ENCODE assay signal across 15 cellular contexts in genomic region chr15:93111451-93111850, GRCh38. TPM values are rescaled to one million over a fixed set of nuclear protein-coding genes. Genes with fewer than 3 reads are reported as not detected.
DNase-seq lines count a peak whose midpoint lies in the region; ATAC-seq and TF ChIP-seq lines count a peak whose summit lies in the region.
"Had no signal": no experiment of that assay in that cellular context is flagged by ENCODE, and none has a peak within 500 bp of the region (broad histone marks: within the 10 kb centered on the region; RNA-seq: fewer than 3 reads in every experiment).

No MANE protein-coding gene starts in this region.

- no peaks in the 10 kb centered on the region for H3K36me3 ChIP-seq in left lung
- H3K36me3 ChIP-seq in upper lobe of right lung, result no peaks in the 10 kb centered on the region
- H3K36me3 ChIP-seq: BE2C, HAP-1 had no signal

- peak overlapping the region; percentile 15 for H3K27ac Mint-ChIP-seq in Calu3 (ENCODE audit: unreplicated experiment)
- H3K27ac Mint-ChIP-seq: CD4-positive, alpha-beta memory T cell had no signal

- H3K36me3 Mint-ChIP-seq in Calu3 (ENCODE audit: insufficient read depth, unreplicated experiment), result no peaks in the 10 kb centered on the region
- H3K36me3 Mint-ChIP-seq: CD4-positive, alpha-beta memory T cell had no signal

- H3K27ac ChIP-seq in RWPE1 (no peak overlapping the region), left lung (no peak overlapping the region), upper lobe of right lung (no peak overlapping the region)
- H3K27ac ChIP-seq: C4-2B had no signal

- peak; percentile 23 for DNase-seq in Calu3
- DNase-seq in RWPE1 (ENCODE audit: low spot score), result peak; percentile 32
- DNase-seq in left lung, result no peak
- DNase-seq in upper lobe of right lung, result no peak
- DNase-seq in NCI-H345 (lab: John Stamatoyannopoulos, UW), result no peak
- no peak for DNase-seq in NCI-H1436 treated with DMSO at 0.1 percent for 48 hours (lab: John Stamatoyannopoulos, UW)
- no peak for DNase-seq in activated CD4-positive, alpha-beta T cell treated with anti-CD3 and anti-CD28 coated beads for 48 hours
- DNase-seq: BE2C; CD4-positive, alpha-beta memory T cell; COR-L47; DMS53; GF-D8 had no signal

- intact Hi-C loops in Calu3 (cut with micrococcal nuclease; ENCODE audit: unreplicated experiment) (no loop called here), left lung (cut with DNase I) (no loop called here), upper lobe of right lung (cut with DNase I) (no loop called here)

- no peaks in the 10 kb centered on the region for H3K27me3 Mint-ChIP-seq in Calu3 (ENCODE audit: unreplicated experiment)

- TF ChIP-seq CTCF in Calu3 (IDR thresholded peaks at IDR 0.05; ENCODE audit: unreplicated experiment) (no peak), RWPE1 (conservative IDR thresholded peaks at IDR 0.05; ENCODE audit: low read depth) (no peak), left lung (IDR thresholded peaks at IDR 0.05) (no peak), upper lobe of right lung (IDR thresholded peaks at IDR 0.05) (no peak)

- POLR2A ChIA-PET in RWPE1 (lab: Yijun Ruan, JAX; ENCODE audit: low non-redundant PET), result no interaction called here

- H3K4me1 ChIP-seq in left lung, result no peaks in the 10 kb centered on the region
- H3K4me1 ChIP-seq in upper lobe of right lung, result no peaks in the 10 kb centered on the region
- H3K4me1 ChIP-seq: BE2C, HAP-1 had no signal

- ATAC-seq in left lung, result peak; percentile 96
- ATAC-seq in upper lobe of right lung, result peak; percentile 85

- H3K27me3 ChIP-seq in left lung (peaks cover 0 to 59% of the 10 kb centered on the region in 2 donors), upper lobe of right lung (peaks cover 23% of the 10 kb centered on the region)
- H3K27me3 ChIP-seq: BE2C had no signal

- H3K4me1 Mint-ChIP-seq in Calu3 (ENCODE audit: low read depth, unreplicated experiment), result peaks cover 17% of the 10 kb centered on the region

- no peak overlapping the region for H3K4me3 ChIP-seq in left lung
- H3K4me3 ChIP-seq in upper lobe of right lung, result no peak overlapping the region
- H3K4me3 ChIP-seq: HAP-1 had no signal

- no peak overlapping the region for H3K4me3 Mint-ChIP-seq in Calu3 (ENCODE audit: low read depth, unreplicated experiment)
- H3K4me3 Mint-ChIP-seq: CD4-positive, alpha-beta memory T cell had no signal

- no peaks in the 10 kb centered on the region for H3K9me3 ChIP-seq in left lung
- no peaks in the 10 kb centered on the region for H3K9me3 ChIP-seq in upper lobe of right lung
- H3K9me3 ChIP-seq: BE2C, HAP-1 had no signal

- no peaks in the 10 kb centered on the region for H3K9me3 Mint-ChIP-seq in Calu3 (ENCODE audit: low read depth, unreplicated experiment)
- H3K9me3 Mint-ChIP-seq: CD4-positive, alpha-beta memory T cell had no signal

- BruUV-seq in Calu3 (replicated peaks; lab: Mats Ljungman, UMichigan), result no TSS peak

- CTCF ChIA-PET in Calu3 (lab: Charles Lee), result no interaction called here
- CTCF ChIA-PET in RWPE1 (lab: Yijun Ruan, JAX), result no interaction called here

RNA-seq across cellular contexts. Expression of gene RGMA, which starts 22.4 kb away (rescaled TPM):
- total RNA-seq in Calu3 (2022) (0.73 and 0.78 TPM in 2 replicates), left lung (1 to 10 TPM; 4.6 to 5.7 TPM), upper lobe of right lung (4.1 TPM)
- total RNA-seq: CD4-positive, alpha-beta memory T cell; HT-29 had no signal

Comparison
In these comparisons a context has a peak if more than half of its experiments do, and no peak if none do; other contexts are left out.
1. DNase-seq: peak in Calu3 (single experiment) and RWPE1 (single experiment); none in left lung (0 of 2), upper lobe of right lung (single experiment), NCI-H345 (single experiment), NCI-H1436 treated with DMSO at 0.1 percent for 48 hours (single experiment) and activated CD4-positive, alpha-beta T cell treated with anti-CD3 and anti-CD28 coated beads for 48 hours (single experiment).